ENCODE assay signal across 9 cellular contexts in genomic region chr10:110495731-110496552, GRCh38. TPM values are rescaled to one million over a fixed set of nuclear protein-coding genes. Genes with fewer than 3 reads are reported as not detected.
A peak's percentile ranks its signal among the peaks of the same experiment; 100 is the strongest.
DNase-seq lines count a peak whose midpoint lies in the region; ATAC-seq, FAIRE-seq and TF ChIP-seq lines count a peak whose summit lies in the region.
"Had no signal": no experiment of that assay in that cellular context is flagged by ENCODE, and none has a peak within 500 bp of the region (broad histone marks: within the 10 kb centered on the region; RNA-seq: fewer than 3 reads in every experiment).

No MANE protein-coding gene starts in this region.

- TF ChIP-seq CTCF in GM23338 (conservative IDR thresholded peaks at IDR 0.05; ENCODE audit: low read depth in 2 of 2) (no peak), keratinocyte (optimal IDR thresholded peaks at IDR 0.05 in 1 of 3, IDR thresholded peaks at IDR 0.05 in 1 of 3, conservative IDR thresholded peaks at IDR 0.05 in 1 of 3; ENCODE audit: extremely low read depth in 1 of 3, insufficient read depth in 2 of 3, low read length in 3 of 3) (no peak)

- H4K20me1 ChIP-seq in GM23338 (replicated peaks; ENCODE audit: insufficient read depth) (peaks cover 6% of the 10 kb centered on the region; the same call in 1 of the 2 replicates), keratinocyte (ENCODE audit: control insufficient read depth, extremely low read depth, insufficient read depth, low read length) (peaks cover 21% of the 10 kb centered on the region)

- dilution Hi-C loops in keratinocyte (cut with MboI; ENCODE audit: extremely low pct_ligation_motif_present, low sequenced_read_pairs): no loop called here

- peaks cover 28% of the 10 kb centered on the region for H3K27me3 Mint-ChIP-seq in GM23338 (ENCODE audit: insufficient read depth, low read depth, poor library complexity)

- H3K79me2 ChIP-seq in GM23338 (replicated peaks; ENCODE audit: insufficient read depth) (peaks cover 29% of the 10 kb centered on the region), keratinocyte (ENCODE audit: control insufficient read depth, insufficient read depth, low read length) (peaks cover 56% of the 10 kb centered on the region)

- H3K9ac ChIP-seq in keratinocyte (ENCODE audit: control insufficient read depth, extremely low read depth, insufficient read depth, low read length): peak overlapping the region; percentile 93

- peak overlapping the region; percentile 95 for H3K4me2 ChIP-seq in GM23338
- H3K4me2 ChIP-seq in keratinocyte (ENCODE audit: control insufficient read depth, extremely low read depth, insufficient read depth, low read depth, low read length): peak overlapping the region; percentile 96

- H3K9me3 ChIP-seq in keratinocyte (ENCODE audit: control insufficient read depth, low read depth, low read length): no peaks in the 10 kb centered on the region

- DNase-seq in GM23338 (ENCODE audit: low spot score) (peak; percentile 62), T1000 (lab: John Stamatoyannopoulos, UW) (peak; percentile 80), brain pericyte (ENCODE audit: low read depth, low spot score) (peak; percentile 86), keratinocyte (ENCODE audit: low read depth, low spot score) (no peak), left lobe of liver (ENCODE audit: low spot score) (no peak)
- peak; percentile 72 for DNase-seq in stimulated activated CD4-positive, alpha-beta T cell treated with anti-CD3 and anti-CD28 coated beads, Interleukin-4, amount 100 ng/mL, for 1 hour

- H3K27me3 ChIP-seq in GM23338 (ENCODE audit: insufficient read depth): peaks cover 40% of the 10 kb centered on the region
- no peaks in the 10 kb centered on the region for H3K27me3 ChIP-seq in keratinocyte (ENCODE audit: control insufficient read depth, extremely low read depth, insufficient read depth, low read length)

- H3K4me3 ChIP-seq in GM23338 (peak overlapping the region; percentile 93), keratinocyte (ENCODE audit: control insufficient read depth in 2 of 3, extremely low read depth in 1 of 3, insufficient read depth in 2 of 3, low read depth in 1 of 3, low read length in 3 of 3) (peak overlapping the region; percentile 85 to 97 (median 91))

- H2AFZ ChIP-seq in GM23338: no peak overlapping the region
- H2AFZ ChIP-seq in keratinocyte (ENCODE audit: control insufficient read depth, low read length): no peak overlapping the region

- peak; percentile 57 for FAIRE-seq in keratinocyte (lab: Jason Lieb, UNC)

- peaks cover 46% of the 10 kb centered on the region for H3K4me1 Mint-ChIP-seq in GM23338

- H3K4me3 Mint-ChIP-seq in GM23338: peak overlapping the region; percentile 85

- ATAC-seq in GM23338: peak; percentile 10
- ATAC-seq in HG03175 (IDR thresholded peaks at IDR 0.05; ENCODE audit: unreplicated experiment): no peak
- no peak for ATAC-seq in HG02623 (IDR thresholded peaks at IDR 0.05; ENCODE audit: unreplicated experiment)
- no peak for ATAC-seq in left lobe of liver

- 0 out of 2 replicates have a peak overlapping the region, but pooled peaks have one; percentile 26 for H3K27ac ChIP-seq in GM23338 (ENCODE audit: low read depth)
- peak overlapping the region; percentile 84 for H3K27ac ChIP-seq in keratinocyte (ENCODE audit: control insufficient read depth, insufficient read depth, low read length)
- H3K27ac ChIP-seq: VCaP had no signal

- H3K9me3 Mint-ChIP-seq in GM23338: peaks cover 3% of the 10 kb centered on the region; the same call in 1 of the 3 replicates

- H3K9me2 ChIP-seq in GM23338 (ENCODE audit: insufficient read depth): no peaks in the 10 kb centered on the region

- H3K9me1 ChIP-seq in keratinocyte (ENCODE audit: control insufficient read depth, extremely low read depth, insufficient read depth, low read length): no peaks in the 10 kb centered on the region

- H3K27ac Mint-ChIP-seq in GM23338: no peak overlapping the region; the same call in 1 of the 2 replicates

- H3K4me1 ChIP-seq in GM23338 (ENCODE audit: insufficient read depth) (peaks cover 37% of the 10 kb centered on the region), keratinocyte (ENCODE audit: control insufficient read depth, extremely low read depth, insufficient read depth, low read length) (peaks cover 39% of the 10 kb centered on the region)

- H3K36me3 ChIP-seq in GM23338 (ENCODE audit: insufficient read depth) (peaks cover 7% of the 10 kb centered on the region; the same call in 1 of the 2 replicates), keratinocyte (ENCODE audit: control insufficient read depth in 2 of 2, extremely low read depth in 1 of 2, insufficient read depth in 2 of 2, low read length in 2 of 2) (peaks cover 0 to 17% of the 10 kb centered on the region in 2 experiments)

- peaks cover 21% of the 10 kb centered on the region for H3K36me3 Mint-ChIP-seq in GM23338 (ENCODE audit: low read depth)

- peaks cover 15% of the 10 kb centered on the region for H3F3A ChIP-seq in GM23338 (replicated peaks; ENCODE audit: low read depth)

TF ChIP-seq in GM23338, 12 proteins besides CTCF, POLR2A, EP300 and RAD21 (continues in another document):
- TF ChIP-seq, protein P1, sequence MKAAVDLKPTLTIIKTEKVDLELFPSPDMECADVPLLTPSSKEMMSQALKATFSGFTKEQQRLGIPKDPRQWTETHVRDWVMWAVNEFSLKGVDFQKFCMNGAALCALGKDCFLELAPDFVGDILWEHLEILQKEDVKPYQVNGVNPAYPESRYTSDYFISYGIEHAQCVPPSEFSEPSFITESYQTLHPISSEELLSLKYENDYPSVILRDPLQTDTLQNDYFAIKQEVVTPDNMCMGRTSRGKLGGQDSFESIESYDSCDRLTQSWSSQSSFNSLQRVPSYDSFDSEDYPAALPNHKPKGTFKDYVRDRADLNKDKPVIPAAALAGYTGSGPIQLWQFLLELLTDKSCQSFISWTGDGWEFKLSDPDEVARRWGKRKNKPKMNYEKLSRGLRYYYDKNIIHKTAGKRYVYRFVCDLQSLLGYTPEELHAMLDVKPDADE (IDR thresholded peaks at IDR 0.05): no peak
- TF ChIP-seq EZH2 (IDR thresholded peaks at IDR 0.05; ENCODE audit: low read depth, unreplicated experiment) (no peak), ZNF331 (CRISPR knock-in tag; IDR thresholded peaks at IDR 0.05; ENCODE audit: low read depth) (no peak), POLR2AphosphoS5 (IDR thresholded peaks at IDR 0.05; ENCODE audit: low read depth) (no peak), NANOG (IDR thresholded peaks at IDR 0.05; ENCODE audit: borderline replicate concordance) (no peak)

RNA-seq across cellular contexts. Expression of gene DUSP5, which starts 1.8 kb away (rescaled TPM):
- 35.0 and 35.9 TPM in 2 replicates for total RNA-seq in GM23338 (2014; rRNA removed; shearing (Covaris generic))
- polyA plus RNA-seq in GM23338 (2016; fragmentation: Nextera tagmentation; extraction: Ambion mirVana) (10.8 and 15.4 TPM in 2 replicates), keratinocyte (38.0 to 55.5 TPM (median 49.6 TPM) in 3 replicates)
- polyA plus RNA-seq in keratinocyte (2011; ENCODE audit: low read depth): 22.8 TPM
- polyA plus RNA-seq in keratinocyte (2011; cell fraction: cytosol; rRNA removed): 41.9 and 45.2 TPM in 2 replicates
- polyA plus RNA-seq in keratinocyte (2011; cell fraction: nucleus; rRNA removed): 50.2 and 50.3 TPM in 2 replicates
- 33.6 and 62.0 TPM in 2 replicates for polyA plus RNA-seq in keratinocyte (2012; ENCODE audit: low replicate concordance)
- 95.1 to 130 TPM (median 126 TPM) in 3 replicates for polyA minus RNA-seq in keratinocyte
- 115 TPM for polyA minus RNA-seq in keratinocyte (2011; cell fraction: cytosol; rRNA and poly(A)+ RNA removed)
- 42.7 and 55.8 TPM in 2 replicates for polyA minus RNA-seq in keratinocyte (2011; cell fraction: nucleus; rRNA and poly(A)+ RNA removed)
- total RNA-seq in left lobe of liver: 3.8 TPM

Comparison
In these comparisons a context has a peak if more than half of its experiments do, and no peak if none do; other contexts are left out.
1. DNase-seq: peak in GM23338 (single experiment), T1000 (single experiment), brain pericyte (single experiment) and stimulated activated CD4-positive, alpha-beta T cell treated with anti-CD3 and anti-CD28 coated beads, Interleukin-4, amount 100 ng/mL, for 1 hour (single experiment); none in keratinocyte (single experiment) and left lobe of liver (single experiment).